ENCODE assay signal across 7 cellular contexts in the genomic region with DNA sequence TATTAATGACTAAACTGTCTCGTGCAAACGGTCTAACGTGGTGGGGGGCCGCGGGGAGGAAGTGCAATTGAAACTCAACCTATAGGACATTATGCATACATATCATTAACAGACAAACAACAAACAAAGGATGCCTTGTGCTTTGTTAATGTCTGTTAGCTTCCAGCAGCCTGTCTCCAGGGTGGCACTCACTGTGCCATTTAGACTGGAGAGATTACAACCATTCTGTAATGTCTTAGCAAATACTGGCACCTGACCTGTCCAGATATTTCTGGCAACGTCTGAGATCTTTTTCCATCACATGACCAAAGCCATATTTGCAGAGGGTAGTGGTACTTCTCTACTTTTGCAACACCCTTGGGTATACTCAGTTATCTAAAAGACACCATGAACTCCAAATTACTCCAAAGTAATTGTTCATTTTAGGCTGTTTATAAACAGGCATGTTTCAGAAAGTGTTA. TPM values are rescaled to one million over a fixed set of nuclear protein-coding genes. Genes with fewer than 3 reads are reported as not detected.
DNase-seq lines count a peak whose midpoint lies in the region; ATAC-seq and TF ChIP-seq lines count a peak whose summit lies in the region.

No MANE protein-coding gene starts in this region.

- no peaks in the 10 kb centered on the region for H3K9me3 ChIP-seq in HUES64 (ENCODE audit: insufficient read depth, low read depth, low read length)
- no peaks in the 10 kb centered on the region for H3K9me3 ChIP-seq in hepatocyte (ENCODE audit: low read depth)

- H3K4me1 ChIP-seq in HUES64 (ENCODE audit: insufficient read depth, low read length) (peaks cover 52% of the 10 kb centered on the region), hepatocyte (ENCODE audit: insufficient read depth) (peaks cover 15% of the 10 kb centered on the region)

- peak overlapping the region; percentile 92 for H3K27ac Mint-ChIP-seq in stimulated activated memory B cell treated with anti-CD40 and anti-IgM and Interleukin-4, amounts not matched to agents 10 μg/mL and 1 μg/mL and 100 μg/mL, for 72 hours

- peaks cover 44% of the 10 kb centered on the region for H3K27me3 ChIP-seq in HUES64 (ENCODE audit: insufficient read depth, low read length)
- H3K27me3 ChIP-seq in hepatocyte, result no peaks in the 10 kb centered on the region

- peak overlapping the region; percentile 82; the same call in 1 of the 2 replicates for H3K9ac ChIP-seq in HUES64 (ENCODE audit: low read depth, low read length)

- no peaks in the 10 kb centered on the region for H3K27me3 Mint-ChIP-seq in stimulated activated memory B cell treated with anti-CD40 and anti-IgM and Interleukin-4, amounts not matched to agents 10 μg/mL and 1 μg/mL and 100 μg/mL, for 72 hours

- H3K9me3 Mint-ChIP-seq in stimulated activated memory B cell treated with anti-CD40 and anti-IgM and Interleukin-4, amounts not matched to agents 10 μg/mL and 1 μg/mL and 100 μg/mL, for 72 hours, result no peaks in the 10 kb centered on the region

- no peak overlapping the region for H2AFZ ChIP-seq in hepatocyte

- H3K36me3 Mint-ChIP-seq in stimulated activated memory B cell treated with anti-CD40 and anti-IgM and Interleukin-4, amounts not matched to agents 10 μg/mL and 1 μg/mL and 100 μg/mL, for 72 hours, result no peaks in the 10 kb centered on the region

- 0% methylated on average over 1 of the region's 6 CpGs for WGBS in HUES64
- WGBS in hepatocyte (ENCODE audit: low lambda C conversion rate, missing lambda C conversion rate), result 9% methylated on average over 6 of the region's 6 CpGs

- no peaks in the 10 kb centered on the region for H3K9me2 ChIP-seq in hepatocyte (replicated peaks; ENCODE audit: insufficient read depth)

- no peaks in the 10 kb centered on the region for H4K20me1 ChIP-seq in hepatocyte (ENCODE audit: insufficient read depth, poor library complexity, severe bottlenecking)

- H3K4me3 Mint-ChIP-seq in stimulated activated memory B cell treated with anti-CD40 and anti-IgM and Interleukin-4, amounts not matched to agents 10 μg/mL and 1 μg/mL and 100 μg/mL, for 72 hours, result peak overlapping the region; percentile 89

- no peaks in the 10 kb centered on the region for H3K79me2 ChIP-seq in hepatocyte

- DNase-seq in SK-MEL-5 (ENCODE audit: low read depth, low spot score) (peak; percentile 84), hepatocyte (ENCODE audit: low spot score) (no peak), NCI-H345 (lab: John Stamatoyannopoulos, UW) (no peak), LoVo (ENCODE audit: low spot score) (no peak)

- TF ChIP-seq CTCF in hepatocyte (IDR thresholded peaks at IDR 0.05; ENCODE audit: poor library complexity), result no peak

- ATAC-seq in stimulated activated memory B cell treated with anti-CD40 and anti-IgM and Interleukin-4, amounts not matched to agents 10 μg/mL and 1 μg/mL and 100 μg/mL, for 72 hours, result no peak
- ATAC-seq in GM21423 (IDR thresholded peaks at IDR 0.05; ENCODE audit: unreplicated experiment), result no peak

- H3K4me2 ChIP-seq in hepatocyte, result peak overlapping the region; percentile 83

- no peaks in the 10 kb centered on the region for H3K36me3 ChIP-seq in HUES64 (ENCODE audit: insufficient read depth, low read length)
- H3K36me3 ChIP-seq in hepatocyte (replicated peaks; ENCODE audit: insufficient read depth, low read depth), result no peaks in the 10 kb centered on the region

- H3K4me3 ChIP-seq in HUES64 (ENCODE audit: low read length), result peak overlapping the region; percentile 64
- H3K4me3 ChIP-seq in hepatocyte, result no peak overlapping the region

- peak overlapping the region; percentile 93; the same call in 1 of the 2 replicates for H3K27ac ChIP-seq in HUES64 (ENCODE audit: low read depth, low read length)
- H3K27ac ChIP-seq in hepatocyte, result peak overlapping the region; percentile 93

- in situ Hi-C loops in SK-MEL-5 (cut with HindIII; ENCODE audit: low pct_unique_long_range_greater_than_20kb, low sequenced_read_pairs), result no loop called here

- peaks cover 47% of the 10 kb centered on the region for H3K4me1 Mint-ChIP-seq in stimulated activated memory B cell treated with anti-CD40 and anti-IgM and Interleukin-4, amounts not matched to agents 10 μg/mL and 1 μg/mL and 100 μg/mL, for 72 hours

RNA-seq across cellular contexts. Expression of gene BHLHE41, which starts 11.6 kb away (rescaled TPM):
- polyA plus RNA-seq in HUES64 (2013, experiment 1 of 2), result 0.55 TPM
- polyA plus RNA-seq in HUES64 (2013, experiment 2 of 2), result 1.2 TPM
- total RNA-seq in SK-MEL-5 (2014; rRNA removed; shearing (Covaris generic)), result 9.5 and 17.7 TPM in 2 replicates
- polyA plus RNA-seq in SK-MEL-5 (2015; cell fraction: cytosol; rRNA removed), result 10.5 and 12.2 TPM in 2 replicates
- 34.1 and 56.0 TPM in 2 replicates for polyA plus RNA-seq in SK-MEL-5 (2015; cell fraction: nucleus; rRNA removed)
- total RNA-seq in hepatocyte, result 1.6 and 2.4 TPM in 2 replicates
- 3.6 and 4.9 TPM in 2 replicates for polyA plus RNA-seq in hepatocyte
